Comparison of ENCODE assay signal across 27 cellular contexts in the genomic region with DNA sequence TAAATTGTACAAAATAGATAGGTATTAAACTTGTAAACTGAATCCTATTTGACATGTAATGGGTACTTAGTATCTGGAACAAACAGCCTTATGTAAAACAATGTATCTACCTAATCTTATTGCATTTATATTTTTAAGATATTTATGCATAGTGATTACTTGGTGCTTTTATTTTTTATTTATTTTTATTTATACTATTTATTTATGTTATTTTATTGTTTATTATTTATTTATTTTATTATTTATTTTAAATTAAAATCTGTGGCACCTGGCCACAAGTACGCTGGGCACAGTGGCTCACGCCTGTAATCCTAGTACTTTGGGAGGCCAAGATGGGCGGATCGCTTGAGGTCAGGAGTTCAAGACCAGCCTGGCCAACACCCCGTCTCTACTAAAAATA. TPM values are rescaled to one million over a fixed set of nuclear protein-coding genes. Genes with fewer than 3 reads are reported as not detected.
"Had no signal": no experiment of that assay in that cellular context is flagged by ENCODE, and none has a peak within 500 bp of the region (broad histone marks: within the 10 kb centered on the region; RNA-seq: fewer than 3 reads in every experiment).

No MANE protein-coding gene starts in this region.

- FAIRE-seq: keratinocyte had no signal

- H3K36me3 Mint-ChIP-seq: naive thymus-derived CD8-positive, alpha-beta T cell; stimulated activated naive B cell treated with anti-CD40 and anti-IgM and Interleukin-4, amounts not matched to agents 10 μg/mL and 1 μg/mL and 100 μg/mL, for 72 hours had no signal

- H3K4me3 Mint-ChIP-seq: naive thymus-derived CD8-positive, alpha-beta T cell; nephron; neural crest cell; stimulated activated naive B cell treated with anti-CD40 and anti-IgM and Interleukin-4, amounts not matched to agents 10 μg/mL and 1 μg/mL and 100 μg/mL, for 72 hours had no signal

- H3K27me3 ChIP-seq: right atrium auricular region, right lobe of liver, stomach, testis, thyroid gland, transverse colon, upper lobe of left lung, vagina had no signal

- H3K27ac ChIP-seq: left lung, lower lobe of right lung, right atrium auricular region, right lobe of liver, testis, thyroid gland, upper lobe of left lung, vagina had no signal

- H3K4me1 ChIP-seq: left lung, lower lobe of right lung, right atrium auricular region, testis, thyroid gland, upper lobe of left lung, vagina had no signal

- ATAC-seq: left lung; lower lobe of right lung; naive thymus-derived CD8-positive, alpha-beta T cell; stimulated activated naive B cell treated with anti-CD40 and anti-IgM and Interleukin-4, amounts not matched to agents 10 μg/mL and 1 μg/mL and 100 μg/mL, for 72 hours; stimulated activated naive CD8-positive, alpha-beta T cell treated with anti-CD3 and anti-CD28 coated beads, Interleukin-15, Interleukin-2, amounts not matched to agents 100 U/mL and 50 U/mL, for 24 hours had no signal

- H3K27me3 Mint-ChIP-seq: progenitor cell of endocrine pancreas had no signal

- DNase-seq: hippocampal formation; left colon; left lung; lower lobe of right lung; mammary epithelial cell; mesenchymal stem cell; naive thymus-derived CD8-positive, alpha-beta T cell; nucleus accumbens; right lobe of liver; stimulated activated CD4-positive, alpha-beta T cell treated with anti-CD3 and anti-CD28 coated beads, Interleukin-12 subunit alpha, Interleukin-12 subunit beta, amount 100 ng/mL, for 4 hours; stimulated activated CD4-positive, alpha-beta T cell treated with anti-CD3 and anti-CD28 coated beads, Interleukin-15, amount 100 ng/mL, for 24 hours; stimulated activated CD4-positive, alpha-beta T cell treated with anti-CD3 and anti-CD28 coated beads, Interleukin-2, amount 100 ng/mL, for 24 hours; stimulated activated CD4-positive, alpha-beta T cell treated with anti-CD3 and anti-CD28 coated beads, Interleukin-4, amount 100 ng/mL, for 1 hour; stimulated activated naive B cell treated with anti-CD40 and anti-IgM and Interleukin-4, amounts not matched to agents 10 μg/mL and 1 μg/mL and 100 μg/mL, for 72 hours; stimulated activated naive CD8-positive, alpha-beta T cell treated with anti-CD3 and anti-CD28 coated beads, Interleukin-15, Interleukin-2, amounts not matched to agents 100 U/mL and 50 U/mL, for 24 hours; stomach; testis; thyroid gland; transverse colon; upper lobe of left lung had no signal

- H3K4me3 ChIP-seq: left lung, lower lobe of right lung, right atrium auricular region, right lobe of liver, stomach, testis, thyroid gland, transverse colon, upper lobe of left lung, vagina had no signal

- H3K36me3 ChIP-seq: left lung, lower lobe of right lung, right atrium auricular region, right lobe of liver, stomach, thyroid gland, transverse colon, upper lobe of left lung, vagina had no signal

- H3K27ac Mint-ChIP-seq: progenitor cell of endocrine pancreas; stimulated activated naive B cell treated with anti-CD40 and anti-IgM and Interleukin-4, amounts not matched to agents 10 μg/mL and 1 μg/mL and 100 μg/mL, for 72 hours had no signal

- H3K4me1 Mint-ChIP-seq: naive thymus-derived CD8-positive, alpha-beta T cell; neural crest cell; stimulated activated naive B cell treated with anti-CD40 and anti-IgM and Interleukin-4, amounts not matched to agents 10 μg/mL and 1 μg/mL and 100 μg/mL, for 72 hours had no signal

- H3K9me3 Mint-ChIP-seq: naive thymus-derived CD8-positive, alpha-beta T cell; nephron; neural crest cell; stimulated activated naive B cell treated with anti-CD40 and anti-IgM and Interleukin-4, amounts not matched to agents 10 μg/mL and 1 μg/mL and 100 μg/mL, for 72 hours had no signal

- H3K9me3 ChIP-seq: left lung, lower lobe of right lung, right atrium auricular region, right lobe of liver, stomach, testis, thyroid gland, transverse colon, upper lobe of left lung, vagina had no signal

RNA-seq across cellular contexts. Expression of a gene that starts 26.9 kb away (rescaled TPM):
- total RNA-seq: mammary epithelial cell; naive thymus-derived CD8-positive, alpha-beta T cell; progenitor cell of endocrine pancreas; pulmonary artery endothelial cell; vagina had no signal
- polyA plus RNA-seq: keratinocyte; mammary epithelial cell; naive thymus-derived CD8-positive, alpha-beta T cell had no signal
